10 cellular contexts compared by ENCODE assay signal in the genomic region with DNA sequence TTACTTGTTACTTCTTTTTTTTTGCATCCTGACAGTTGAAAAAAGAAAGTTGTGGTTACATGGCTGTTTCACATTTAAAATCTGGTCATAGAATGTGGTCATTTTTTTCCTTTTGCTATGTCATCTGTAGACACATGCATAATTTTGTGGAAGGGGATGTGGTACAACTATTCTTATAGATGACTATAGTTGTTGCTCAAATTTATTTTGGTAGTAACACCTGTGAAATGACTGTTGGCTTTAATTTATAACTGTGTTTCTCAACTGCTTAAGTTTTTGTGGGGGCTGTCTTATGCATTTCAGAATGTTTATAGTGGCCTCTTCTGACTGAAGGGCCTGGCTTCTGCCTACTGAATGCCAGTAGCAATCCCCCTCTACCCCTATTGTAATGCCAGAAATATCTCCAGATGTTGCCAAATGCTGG.
DNase-seq lines count a peak whose midpoint lies in the region; ATAC-seq and TF ChIP-seq lines count a peak whose summit lies in the region.
"Had no signal": no experiment of that assay in that cellular context is flagged by ENCODE, and none has a peak within 500 bp of the region (broad histone marks: within the 10 kb centered on the region; RNA-seq: fewer than 3 reads in every experiment).

No MANE protein-coding gene starts in this region.

- no peaks in the 10 kb centered on the region for H3K4me1 Mint-ChIP-seq in endothelial cell (ENCODE audit: unreplicated experiment)
- H3K4me1 Mint-ChIP-seq in WTC11 = no peaks in the 10 kb centered on the region

- DNase-seq in DND-41 (peak; percentile 47), SKM-1 treated with dmso at 0.1 percent for 144 hours (lab: John Stamatoyannopoulos, UW; ENCODE audit: unreplicated experiment) (peak; percentile 48), endothelial cell (ENCODE audit: low spot score) (no peak), ecto neural progenitor cell (ENCODE audit: low spot score) (no peak), COLO668 (lab: John Stamatoyannopoulos, UW; ENCODE audit: unreplicated experiment) (no peak), WTC11 (ENCODE audit: low spot score) (no peak)
- DNase-seq: NCI-H524; stimulated activated CD4-positive, alpha-beta T cell treated with anti-CD3 and anti-CD28 coated beads, Interleukin-2, amount 100 ng/mL, for 24 hours had no signal

- ATAC-seq in DND-41 (ENCODE audit: insufficient read depth, low read depth) = peak; percentile 95
- ATAC-seq in GM19395 (IDR thresholded peaks at IDR 0.05; ENCODE audit: unreplicated experiment) = peak; percentile 98
- peak; percentile 98 for ATAC-seq in HG03108 (IDR thresholded peaks at IDR 0.05; ENCODE audit: unreplicated experiment)
- no peak for ATAC-seq in WTC11

- peaks cover 6% of the 10 kb centered on the region for H3K36me3 Mint-ChIP-seq in endothelial cell (ENCODE audit: low read depth, unreplicated experiment)
- H3K36me3 Mint-ChIP-seq in WTC11 = peaks cover 17% of the 10 kb centered on the region

- 0 out of 2 replicates have a peak overlapping the region, but pooled peaks have one; percentile 21 for H3K4me2 ChIP-seq in DND-41 (ENCODE audit: insufficient read depth, low read length)

- TF ChIP-seq CTCF in DND-41 (IDR thresholded peaks at IDR 0.05; ENCODE audit: borderline replicate concordance, extremely low read depth, low read length, poor library complexity, severe bottlenecking) (peak; percentile 68), endothelial cell (IDR thresholded peaks at IDR 0.05; ENCODE audit: unreplicated experiment) (no peak), WTC11 (IDR thresholded peaks at IDR 0.05) (no peak)

- no peak overlapping the region for H2AFZ ChIP-seq in DND-41 (ENCODE audit: low read depth, low read length)

- no peaks in the 10 kb centered on the region for H3K9me3 Mint-ChIP-seq in endothelial cell (ENCODE audit: unreplicated experiment)
- no peaks in the 10 kb centered on the region for H3K9me3 Mint-ChIP-seq in WTC11

- peaks cover 8% of the 10 kb centered on the region for H3K79me2 ChIP-seq in DND-41 (ENCODE audit: insufficient read depth, low read length)

- H3K9me3 ChIP-seq in DND-41 (ENCODE audit: insufficient read depth, low read length, severe bottlenecking) = peaks cover 7% of the 10 kb centered on the region

- peak overlapping the region; percentile 86 for H3K27ac ChIP-seq in DND-41 (ENCODE audit: low read length)

- peaks cover 71% of the 10 kb centered on the region for H3K36me3 ChIP-seq in DND-41 (ENCODE audit: insufficient read depth, low read length)

- no peaks in the 10 kb centered on the region for H3K27me3 ChIP-seq in DND-41 (ENCODE audit: insufficient read depth, low read length, poor library complexity)

- H3K27me3 Mint-ChIP-seq in endothelial cell (ENCODE audit: unreplicated experiment) = no peaks in the 10 kb centered on the region
- H3K27me3 Mint-ChIP-seq in WTC11 (ENCODE audit: low read depth) = no peaks in the 10 kb centered on the region

- peak overlapping the region; percentile 47 for H3K9ac ChIP-seq in DND-41 (ENCODE audit: low read depth, low read length)

- H3K4me3 Mint-ChIP-seq in endothelial cell (ENCODE audit: unreplicated experiment) (no peak overlapping the region), WTC11 (no peak overlapping the region)

- H4K20me1 ChIP-seq in DND-41 (ENCODE audit: insufficient read depth, low read length) = no peaks in the 10 kb centered on the region

- CTCF ChIA-PET in WTC11 (lab: Charles Lee) = no interaction called here

- H3K27ac Mint-ChIP-seq in endothelial cell (ENCODE audit: unreplicated experiment) (no peak overlapping the region), WTC11 (no peak overlapping the region)

- peaks cover 34% of the 10 kb centered on the region for H3K4me1 ChIP-seq in DND-41 (ENCODE audit: insufficient read depth, low read length)

- POLR2A ChIA-PET in WTC11 (lab: Charles Lee) = no interaction called here

- no peak overlapping the region for H3K4me3 ChIP-seq in DND-41 (ENCODE audit: low read depth in 1 of 2, low read length in 2 of 2)

TF ChIP-seq in WTC11, 78 proteins besides CTCF, POLR2A, EP300 and RAD21:
- TF ChIP-seq, protein P1, sequence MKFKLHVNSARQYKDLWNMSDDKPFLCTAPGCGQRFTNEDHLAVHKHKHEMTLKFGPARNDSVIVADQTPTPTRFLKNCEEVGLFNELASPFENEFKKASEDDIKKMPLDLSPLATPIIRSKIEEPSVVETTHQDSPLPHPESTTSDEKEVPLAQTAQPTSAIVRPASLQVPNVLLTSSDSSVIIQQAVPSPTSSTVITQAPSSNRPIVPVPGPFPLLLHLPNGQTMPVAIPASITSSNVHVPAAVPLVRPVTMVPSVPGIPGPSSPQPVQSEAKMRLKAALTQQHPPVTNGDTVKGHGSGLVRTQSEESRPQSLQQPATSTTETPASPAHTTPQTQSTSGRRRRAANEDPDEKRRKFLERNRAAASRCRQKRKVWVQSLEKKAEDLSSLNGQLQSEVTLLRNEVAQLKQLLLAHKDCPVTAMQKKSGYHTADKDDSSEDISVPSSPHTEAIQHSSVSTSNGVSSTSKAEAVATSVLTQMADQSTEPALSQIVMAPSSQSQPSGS (CRISPR knock-in tag; IDR thresholded peaks at IDR 0.05; ENCODE audit: borderline replicate concordance, low read depth) = no peak
- TF ChIP-seq ZNF138 (CRISPR knock-in tag; conservative IDR thresholded peaks at IDR 0.05) (no peak), RELA (CRISPR knock-in tag; IDR thresholded peaks at IDR 0.05; ENCODE audit: borderline replicate concordance) (no peak)
- TF ChIP-seq, protein P2, sequence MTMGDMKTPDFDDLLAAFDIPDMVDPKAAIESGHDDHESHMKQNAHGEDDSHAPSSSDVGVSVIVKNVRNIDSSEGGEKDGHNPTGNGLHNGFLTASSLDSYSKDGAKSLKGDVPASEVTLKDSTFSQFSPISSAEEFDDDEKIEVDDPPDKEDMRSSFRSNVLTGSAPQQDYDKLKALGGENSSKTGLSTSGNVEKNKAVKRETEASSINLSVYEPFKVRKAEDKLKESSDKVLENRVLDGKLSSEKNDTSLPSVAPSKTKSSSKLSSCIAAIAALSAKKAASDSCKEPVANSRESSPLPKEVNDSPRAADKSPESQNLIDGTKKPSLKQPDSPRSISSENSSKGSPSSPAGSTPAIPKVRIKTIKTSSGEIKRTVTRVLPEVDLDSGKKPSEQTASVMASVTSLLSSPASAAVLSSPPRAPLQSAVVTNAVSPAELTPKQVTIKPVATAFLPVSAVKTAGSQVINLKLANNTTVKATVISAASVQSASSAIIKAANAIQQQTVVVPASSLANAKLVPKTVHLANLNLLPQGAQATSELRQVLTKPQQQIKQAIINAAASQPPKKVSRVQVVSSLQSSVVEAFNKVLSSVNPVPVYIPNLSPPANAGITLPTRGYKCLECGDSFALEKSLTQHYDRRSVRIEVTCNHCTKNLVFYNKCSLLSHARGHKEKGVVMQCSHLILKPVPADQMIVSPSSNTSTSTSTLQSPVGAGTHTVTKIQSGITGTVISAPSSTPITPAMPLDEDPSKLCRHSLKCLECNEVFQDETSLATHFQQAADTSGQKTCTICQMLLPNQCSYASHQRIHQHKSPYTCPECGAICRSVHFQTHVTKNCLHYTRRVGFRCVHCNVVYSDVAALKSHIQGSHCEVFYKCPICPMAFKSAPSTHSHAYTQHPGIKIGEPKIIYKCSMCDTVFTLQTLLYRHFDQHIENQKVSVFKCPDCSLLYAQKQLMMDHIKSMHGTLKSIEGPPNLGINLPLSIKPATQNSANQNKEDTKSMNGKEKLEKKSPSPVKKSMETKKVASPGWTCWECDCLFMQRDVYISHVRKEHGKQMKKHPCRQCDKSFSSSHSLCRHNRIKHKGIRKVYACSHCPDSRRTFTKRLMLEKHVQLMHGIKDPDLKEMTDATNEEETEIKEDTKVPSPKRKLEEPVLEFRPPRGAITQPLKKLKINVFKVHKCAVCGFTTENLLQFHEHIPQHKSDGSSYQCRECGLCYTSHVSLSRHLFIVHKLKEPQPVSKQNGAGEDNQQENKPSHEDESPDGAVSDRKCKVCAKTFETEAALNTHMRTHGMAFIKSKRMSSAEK (CRISPR knock-in tag; IDR thresholded peaks at IDR 0.05; ENCODE audit: borderline replicate concordance) = no peak
- TF ChIP-seq, protein P3, sequence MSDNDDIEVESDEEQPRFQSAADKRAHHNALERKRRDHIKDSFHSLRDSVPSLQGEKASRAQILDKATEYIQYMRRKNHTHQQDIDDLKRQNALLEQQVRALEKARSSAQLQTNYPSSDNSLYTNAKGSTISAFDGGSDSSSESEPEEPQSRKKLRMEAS (CRISPR knock-in tag; IDR thresholded peaks at IDR 0.05) = no peak

Comparison
In these comparisons a context has a peak if more than half of its experiments do, and no peak if none do; other contexts are left out.
1. DNase-seq: peak in DND-41 (single experiment) and SKM-1 treated with dmso at 0.1 percent for 144 hours (single experiment); none in endothelial cell (single experiment), ecto neural progenitor cell (single experiment), COLO668 (single experiment) and WTC11 (single experiment).